Comparison of ENCODE assay signal across 2 cellular contexts in genomic region chr15:86221119-86221518, GRCh38.
TF ChIP-seq lines count a peak whose summit lies in the region.

No MANE protein-coding gene starts in this region.

TF ChIP-seq in GM23338, 12 proteins besides CTCF, POLR2A, EP300 and RAD21:
- TF ChIP-seq POLR2AphosphoS5 (IDR thresholded peaks at IDR 0.05; ENCODE audit: low read depth) (no peak), ETS1 (IDR thresholded peaks at IDR 0.05) (no peak), CREB1 (CRISPR knock-in tag; IDR thresholded peaks at IDR 0.05; ENCODE audit: low read depth) (no peak), NANOG (IDR thresholded peaks at IDR 0.05; ENCODE audit: borderline replicate concordance) (no peak), ZNF331 (CRISPR knock-in tag; IDR thresholded peaks at IDR 0.05; ENCODE audit: low read depth) (no peak), EZH2 (IDR thresholded peaks at IDR 0.05; ENCODE audit: low read depth, unreplicated experiment) (no peak), REST (IDR thresholded peaks at IDR 0.05; ENCODE audit: unreplicated experiment) (no peak), STAT1 (IDR thresholded peaks at IDR 0.05; ENCODE audit: unreplicated experiment) (no peak), JUNB (IDR thresholded peaks at IDR 0.05; ENCODE audit: unreplicated experiment) (no peak), ZNF114 (CRISPR knock-in tag; IDR thresholded peaks at IDR 0.05) (no peak)

TF ChIP-seq in H1, 55 proteins besides CTCF, POLR2A, EP300 and RAD21:
- no peak for TF ChIP-seq BCL11A (IDR thresholded peaks at IDR 0.05; ENCODE audit: low read depth in 2 of 2, low read length in 2 of 2)
- TF ChIP-seq TCF12 (IDR thresholded peaks at IDR 0.05; ENCODE audit: low read depth, low read length) = no peak
- no peak for TF ChIP-seq TBP (IDR thresholded peaks at IDR 0.05; ENCODE audit: low read depth, low read length)
- TF ChIP-seq JUN (IDR thresholded peaks at IDR 0.05; ENCODE audit: low read depth, low read length) = no peak
- TF ChIP-seq RXRA (IDR thresholded peaks at IDR 0.05; ENCODE audit: insufficient read depth, low read depth, low read length) = no peak
- TF ChIP-seq HDAC2 (IDR thresholded peaks at IDR 0.05; ENCODE audit: borderline replicate concordance in 1 of 2, low read depth in 2 of 2, low read length in 2 of 2) = no peak
- no peak for TF ChIP-seq CTBP2 (IDR thresholded peaks at IDR 0.05; ENCODE audit: borderline replicate concordance, insufficient read depth, insufficient read length, low read length)
- no peak for TF ChIP-seq CBX5 (IDR thresholded peaks at IDR 0.05; ENCODE audit: low read depth, low read length)
- no peak for TF ChIP-seq MAFK (IDR thresholded peaks at IDR 0.05; ENCODE audit: low read depth, low read length)
- no peak for TF ChIP-seq EGR1 (IDR thresholded peaks at IDR 0.05; ENCODE audit: borderline replicate concordance, low read depth, low read length)
- TF ChIP-seq BRCA1 (IDR thresholded peaks at IDR 0.05; ENCODE audit: low read depth, low read length) = no peak
